8 cellular contexts compared by ENCODE assay signal in the genomic region with DNA sequence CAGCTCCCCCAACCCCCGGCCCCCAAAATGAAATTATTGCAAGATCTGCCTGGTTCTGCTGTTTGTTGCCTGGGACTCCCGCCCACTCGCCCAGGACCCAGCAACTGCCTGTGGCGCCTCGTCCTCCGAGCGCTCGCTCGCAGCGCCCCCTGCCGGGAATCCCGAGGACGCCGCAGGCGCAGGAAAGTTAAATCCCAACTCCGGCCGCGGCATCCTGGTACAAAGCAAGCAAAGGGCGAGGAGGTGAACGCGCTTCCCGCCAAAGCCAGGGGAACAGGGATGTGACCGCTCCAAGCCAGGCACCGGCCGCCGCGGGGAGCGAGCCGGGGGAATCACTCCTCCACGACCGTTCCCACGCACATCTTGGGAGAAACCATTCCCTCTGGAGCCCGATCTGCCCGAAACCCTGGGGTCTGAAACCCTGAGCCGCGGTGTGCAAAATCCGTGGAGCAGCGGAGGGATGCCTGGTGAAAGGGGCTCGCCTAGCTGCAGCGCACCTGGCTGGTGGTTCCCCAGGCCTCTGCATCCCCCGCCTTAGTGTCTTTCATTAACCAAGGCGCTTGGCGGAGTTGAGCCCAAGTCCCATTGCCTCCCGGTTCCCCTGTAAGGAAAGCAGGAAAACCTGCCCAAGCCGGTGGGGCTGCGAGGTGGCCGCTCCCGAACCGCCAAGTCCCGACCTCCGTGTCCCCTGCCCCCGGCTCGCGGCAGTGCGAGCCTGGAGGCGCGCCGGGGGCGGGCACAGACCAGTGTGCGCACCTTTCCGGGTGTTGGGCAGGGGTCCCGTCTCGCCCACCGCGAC. TPM values are rescaled to one million over a fixed set of nuclear protein-coding genes. Genes with fewer than 3 reads are reported as not detected.
DNase-seq lines count a peak whose midpoint lies in the region; ATAC-seq and TF ChIP-seq lines count a peak whose summit lies in the region.

No MANE protein-coding gene starts in this region.

- no peaks in the 10 kb centered on the region for H3K9me3 ChIP-seq in Peyer's patch

- H3K36me3 ChIP-seq in Peyer's patch = peaks cover 0 to 8% (median 0%) of the 10 kb centered on the region in 3 donors

- H3K4me1 ChIP-seq in Peyer's patch = peaks cover 0 to 12% (median 0%) of the 10 kb centered on the region in 4 donors

- DNase-seq in AG10803 (ENCODE audit: low read depth) = peak; percentile 79
- DNase-seq in Peyer's patch = peak; percentile 22 to 93 (median 90)
- DNase-seq in astrocyte of the spinal cord (ENCODE audit: low read depth, low spot score) = peak; percentile 88
- peak; percentile 71 for DNase-seq in iPS DF 4.7 (ENCODE audit: extremely low read depth, low spot score)
- DNase-seq in retina = peak; percentile 94
- DNase-seq in NCI-H1436 (lab: John Stamatoyannopoulos, UW) = no peak

- TF ChIP-seq CTCF in AG10803 (conservative IDR thresholded peaks at IDR 0.05; ENCODE audit: low read length) (peak; percentile 76), Peyer's patch (IDR thresholded peaks at IDR 0.05) (peak; percentile 21 to 91 (median 77)), astrocyte of the spinal cord (IDR thresholded peaks at IDR 0.05; ENCODE audit: low read depth, low read length) (peak; percentile 95)

- peak in 1 of 2 donors; percentile 50 for TF ChIP-seq POLR2A in Peyer's patch (IDR thresholded peaks at IDR 0.05)

- H3K4me3 ChIP-seq in AG10803 (ENCODE audit: low read length) (peak overlapping the region; percentile 95), Peyer's patch (peak overlapping the region; percentile 42 to 84 (median 62)), astrocyte of the spinal cord (ENCODE audit: low read depth, low read length) (peak overlapping the region; percentile 54)

- in situ Hi-C loops in astrocyte of the spinal cord (cut with HindIII; ENCODE audit: low sequenced_read_pairs) = no loop called here

- peak; percentile 67 for ATAC-seq in GM18517 (IDR thresholded peaks at IDR 0.05; ENCODE audit: unreplicated experiment)
- peak; percentile 68 for ATAC-seq in HG03354 (IDR thresholded peaks at IDR 0.05; ENCODE audit: poor library complexity, severe bottlenecking, unreplicated experiment)

- peak overlapping the region; percentile 64 to 93 (median 76) for H3K27ac ChIP-seq in Peyer's patch

- H3K27me3 ChIP-seq in Peyer's patch = no peaks in the 10 kb centered on the region

RNA-seq across cellular contexts. Expression of a gene that starts 1.2 kb away (rescaled TPM):
- 10 to 100 TPM; 11.6 to 22.5 (median 18.2) TPM for total RNA-seq in Peyer's patch
